In the genomic region with DNA sequence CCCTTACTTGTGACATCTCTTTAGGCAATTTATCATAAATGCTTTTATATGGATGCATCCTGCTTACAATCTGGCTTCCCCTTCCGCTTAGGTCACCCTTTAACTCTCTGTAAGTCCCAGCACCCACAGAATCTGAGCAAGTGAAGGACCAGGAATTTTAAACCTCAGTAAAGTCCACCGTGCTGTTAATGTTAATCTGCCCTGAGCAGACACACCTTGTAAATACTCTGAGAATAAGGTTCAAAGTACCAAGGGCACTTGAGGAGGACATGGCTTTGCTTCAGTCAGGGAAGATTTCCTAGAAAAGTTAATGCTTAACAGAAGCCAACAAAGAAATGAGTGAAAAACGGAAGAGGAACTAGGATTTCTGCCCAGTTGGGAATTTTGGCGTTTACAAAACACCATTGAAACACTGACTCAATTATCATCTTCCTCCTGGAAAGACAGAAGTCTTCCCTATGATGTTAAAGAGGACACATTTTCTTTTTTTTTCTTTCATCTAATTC, we compare ENCODE assay signal across 35 cellular contexts. TPM values are rescaled to one million over a fixed set of nuclear protein-coding genes. Genes with fewer than 3 reads are reported as not detected.
A peak's percentile ranks its signal among the peaks of the same experiment; 100 is the strongest.
DNase-seq lines count a peak whose midpoint lies in the region; ATAC-seq, FAIRE-seq and TF ChIP-seq lines count a peak whose summit lies in the region.
"Had no signal": no experiment of that assay in that cellular context is flagged by ENCODE, and none has a peak within 500 bp of the region (broad histone marks: within the 10 kb centered on the region; RNA-seq: fewer than 3 reads in every experiment).

No MANE protein-coding gene starts in this region.

- peaks cover 6% of the 10 kb centered on the region for H3K9me3 Mint-ChIP-seq in nephron
- H3K9me3 Mint-ChIP-seq: activated naive CD8-positive, alpha-beta T cell treated with anti-CD3 and anti-CD28 coated beads, Interleukin-2, amount 10 ng/mL, durations not matched to agents 7 days and 5 days; CD8-positive, alpha-beta memory T cell had no signal

- POLR2A ChIA-PET in A549 (lab: Yijun Ruan, JAX), result no interaction called here

- H3K4me2 ChIP-seq in A549, result peak overlapping the region; percentile 70
- H3K4me2 ChIP-seq: KMS-11 had no signal

- CTCF ChIA-PET in A549 (lab: Yijun Ruan, JAX), result interaction anchor here (0.7 to 1.4 kb wide), 3 partner anchors 21 to 56 kb away, joined by 3 read pairs; no protein-coding TSS in a partner anchor

- TF ChIP-seq RAD21 in A549 (conservative IDR thresholded peaks at IDR 0.05 in 1 of 2, IDR thresholded peaks at IDR 0.05 in 1 of 2), result no peak

- H3K36me3 ChIP-seq in Peyer's patch (no peaks in the 10 kb centered on the region), prostate gland (no peaks in the 10 kb centered on the region)

- peak in 1 of 2 experiments; percentile 50 for DNase-seq in A549 (ENCODE audit: low read depth in 1 of 2, low spot score in 1 of 2)
- peak in 1 of 3 donors; percentile 56 for DNase-seq in Peyer's patch
- DNase-seq in kidney tubule cell (ENCODE audit: low spot score), result peak; percentile 39
- no peak for DNase-seq in prostate gland (ENCODE audit: low spot score)
- DNase-seq in ureter (ENCODE audit: low spot score), result no peak
- DNase-seq: activated CD4-positive, alpha-beta T cell treated with anti-CD3 and anti-CD28 coated beads for 36 hours; activated CD8-positive, alpha-beta memory T cell treated with anti-CD3 and anti-CD28 coated beads for 24 hours; activated gamma-delta T cell; activated naive CD8-positive, alpha-beta T cell treated with anti-CD3 and anti-CD28 coated beads, Interleukin-2, amount 10 ng/mL, durations not matched to agents 7 days and 5 days; activated T-cell treated with anti-CD3 and anti-CD28 coated beads, Interleukin-2, amount 50 U/mL, for 1 hour; caudate nucleus; CD8-positive, alpha-beta memory T cell; dermis blood vessel endothelial cell; DMS79 treated with DMSO at 0.1 percent for 48 hours; GF-D8; HCEC 1CT; hippocampal formation; MV-4-11; NCI-H1436 treated with DMSO at 0.1 percent for 48 hours; NCI-H2107; NCI-H446; NCI-H82; posterior cingulate gyrus; stimulated activated naive CD4-positive, alpha-beta T cell; T-helper 17 cell had no signal

- TF ChIP-seq CTCF in A549 (IDR thresholded peaks at IDR 0.05) (no peak), Peyer's patch (IDR thresholded peaks at IDR 0.05) (no peak), nephron (IDR thresholded peaks at IDR 0.05; ENCODE audit: unreplicated experiment in 3 of 3) (no peak), prostate gland (IDR thresholded peaks at IDR 0.05) (no peak)

- peaks cover 3% of the 10 kb centered on the region for H3K27me3 Mint-ChIP-seq in nephron (ENCODE audit: low read depth)
- H3K27me3 Mint-ChIP-seq: activated CD4-positive, alpha-beta T cell treated with anti-CD3 and anti-CD28 coated beads for 36 hours; activated naive CD8-positive, alpha-beta T cell treated with anti-CD3 and anti-CD28 coated beads, Interleukin-2, amount 10 ng/mL, durations not matched to agents 7 days and 5 days had no signal

- TF ChIP-seq EP300 in A549 (IDR thresholded peaks at IDR 0.05), result no peak

- H3K36me3 Mint-ChIP-seq in nephron (ENCODE audit: low read depth), result no peaks in the 10 kb centered on the region
- H3K36me3 Mint-ChIP-seq: activated naive CD8-positive, alpha-beta T cell treated with anti-CD3 and anti-CD28 coated beads, Interleukin-2, amount 10 ng/mL, durations not matched to agents 7 days and 5 days; CD8-positive, alpha-beta memory T cell had no signal

- H3K27me3 ChIP-seq in Peyer's patch (no peaks in the 10 kb centered on the region), prostate gland (replicated peaks; ENCODE audit: insufficient read depth) (no peaks in the 10 kb centered on the region)

- ATAC-seq in A549, result peak; percentile 65 to 75
- no peak for ATAC-seq in HG02840 (IDR thresholded peaks at IDR 0.05; ENCODE audit: low FRiP score, unreplicated experiment)
- ATAC-seq in HG03139 (IDR thresholded peaks at IDR 0.05; ENCODE audit: unreplicated experiment), result no peak
- ATAC-seq: activated CD4-positive, alpha-beta T cell treated with anti-CD3 and anti-CD28 coated beads for 36 hours; T-helper 17 cell had no signal

- FAIRE-seq in A549 (lab: Jason Lieb, UNC), result no peak
- FAIRE-seq: astrocyte, endometrium, frontal cortex had no signal

- H3K9me3 ChIP-seq in A549 (no peaks in the 10 kb centered on the region), Peyer's patch (no peaks in the 10 kb centered on the region), prostate gland (no peaks in the 10 kb centered on the region)

- peak overlapping the region in 2 of 3 experiments; percentile 30 to 46 for H3K27ac Mint-ChIP-seq in nephron
- H3K27ac Mint-ChIP-seq: activated CD4-positive, alpha-beta T cell treated with anti-CD3 and anti-CD28 coated beads for 36 hours; activated naive CD8-positive, alpha-beta T cell treated with anti-CD3 and anti-CD28 coated beads, Interleukin-2, amount 10 ng/mL, durations not matched to agents 7 days and 5 days; B cell had no signal

- 10% methylated on average over 4 of the region's 4 CpGs for WGBS in A549 (ENCODE audit: missing lambda C conversion rate)
- WGBS in prostate gland, result 29% methylated on average over 4 of the region's 4 CpGs

- H3K4me1 Mint-ChIP-seq in nephron, result no peaks in the 10 kb centered on the region
- H3K4me1 Mint-ChIP-seq: activated CD4-positive, alpha-beta T cell treated with anti-CD3 and anti-CD28 coated beads for 36 hours; activated naive CD8-positive, alpha-beta T cell treated with anti-CD3 and anti-CD28 coated beads, Interleukin-2, amount 10 ng/mL, durations not matched to agents 7 days and 5 days; CD8-positive, alpha-beta memory T cell; neural crest cell had no signal

- H3K27ac ChIP-seq in A549 (peak overlapping the region; percentile 55 to 61), Peyer's patch (peak overlapping the region in 3 of 4 donors; percentile 1 to 77 (median 55)), prostate gland (no peak overlapping the region)
- H3K27ac ChIP-seq: KMS-11, SK-N-MC had no signal

- no peak for TF ChIP-seq POLR2A in A549 (IDR thresholded peaks at IDR 0.05; ENCODE audit: low read length)
- no peak for TF ChIP-seq POLR2A in Peyer's patch (IDR thresholded peaks at IDR 0.05)
- TF ChIP-seq POLR2A in prostate gland (IDR thresholded peaks at IDR 0.05), result no peak

- no peak overlapping the region for H3K4me3 Mint-ChIP-seq in nephron
- H3K4me3 Mint-ChIP-seq: activated CD4-positive, alpha-beta T cell treated with anti-CD3 and anti-CD28 coated beads for 36 hours; activated naive CD8-positive, alpha-beta T cell treated with anti-CD3 and anti-CD28 coated beads, Interleukin-2, amount 10 ng/mL, durations not matched to agents 7 days and 5 days; B cell; CD8-positive, alpha-beta memory T cell; neural crest cell; T-helper 17 cell had no signal

- peaks cover 16% of the 10 kb centered on the region for H3K4me1 ChIP-seq in A549
- H3K4me1 ChIP-seq in Peyer's patch, result peaks cover 0 to 4% (median 0%) of the 10 kb centered on the region in 4 donors
- no peaks in the 10 kb centered on the region for H3K4me1 ChIP-seq in prostate gland (replicated peaks)

- no peak overlapping the region for H3K4me3 ChIP-seq in A549
- no peak overlapping the region for H3K4me3 ChIP-seq in Peyer's patch
- no peak overlapping the region for H3K4me3 ChIP-seq in prostate gland
- H3K4me3 ChIP-seq: SK-N-MC had no signal

- intact Hi-C loops in prostate gland (cut with DNase I), result no loop called here

TF ChIP-seq in A549, 52 proteins besides CTCF, POLR2A, EP300 and RAD21:
- TF ChIP-seq MAFK (IDR thresholded peaks at IDR 0.05; ENCODE audit: partially characterized antibody) (peak; percentile 15), RFX5 (IDR thresholded peaks at IDR 0.05) (no peak)

RNA-seq across cellular contexts. Expression of a gene that starts 26.4 kb away (rescaled TPM):
- 4.4 and 5.0 TPM in 2 replicates for polyA plus RNA-seq in A549 (2011; rRNA removed)
- polyA plus RNA-seq in A549 (2012; cell fraction: cytosol; rRNA removed), result 0.22 and 0.36 TPM in 2 replicates
- 0.41 and 0.42 TPM in 2 replicates for polyA plus RNA-seq in A549 (2012; cell fraction: nucleus; rRNA removed)
- polyA plus RNA-seq in A549 (2017; fragmentation: RNase III; extraction: RNeasy Plus Mini Kit Qiagen cat#74134 plus additional on column Dnase treatment), result 0.52 to 0.94 TPM (median 0.59 TPM) in 3 replicates
- 5.3 and 6.2 TPM in 2 replicates for polyA minus RNA-seq in A549 (2011; rRNA and poly(A)+ RNA removed)
- total RNA-seq in Peyer's patch, result 10 to 100 TPM; 17.3 to 44.1 (median 33.1) TPM
- 1 to 10 TPM; 4.2 to 4.3 TPM for total RNA-seq in prostate gland
- total RNA-seq in ureter, result 18.6 TPM

Comparison
In these comparisons a context has a peak if more than half of its experiments do, and no peak if none do; other contexts are left out.
1. ATAC-seq: peak in A549 (2 of 2); none in HG02840 (single experiment) and HG03139 (single experiment).
2. H3K27ac ChIP-seq: peak in A549 (2 of 2) and Peyer's patch (3 of 4); none in prostate gland (0 of 2).